Comparison of ENCODE assay signal across 1 cellular context in genomic region chr2:119590873-119591272, GRCh38.
TF ChIP-seq lines count a peak whose summit lies in the region.

No MANE protein-coding gene starts in this region.

TF ChIP-seq in K562, 482 proteins besides CTCF, POLR2A, EP300 and RAD21 (continued from another document):
- TF ChIP-seq, protein P1, sequence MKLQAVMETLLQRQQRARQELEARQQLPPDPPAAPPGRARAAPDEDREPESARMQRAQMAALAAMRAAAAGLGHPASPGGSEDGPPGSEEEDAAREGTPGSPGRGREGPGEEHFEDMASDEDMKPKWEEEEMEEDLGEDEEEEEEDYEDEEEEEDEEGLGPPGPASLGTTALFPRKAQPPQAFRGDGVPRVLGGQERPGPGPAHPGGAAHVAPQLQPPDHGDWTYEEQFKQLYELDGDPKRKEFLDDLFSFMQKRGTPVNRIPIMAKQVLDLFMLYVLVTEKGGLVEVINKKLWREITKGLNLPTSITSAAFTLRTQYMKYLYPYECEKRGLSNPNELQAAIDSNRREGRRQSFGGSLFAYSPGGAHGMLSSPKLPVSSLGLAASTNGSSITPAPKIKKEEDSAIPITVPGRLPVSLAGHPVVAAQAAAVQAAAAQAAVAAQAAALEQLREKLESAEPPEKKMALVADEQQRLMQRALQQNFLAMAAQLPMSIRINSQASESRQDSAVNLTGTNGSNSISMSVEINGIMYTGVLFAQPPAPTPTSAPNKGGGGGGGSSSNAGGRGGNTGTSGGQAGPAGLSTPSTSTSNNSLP (IDR thresholded peaks at IDR 0.05; ENCODE audit: borderline replicate concordance, low read depth, low read length), result 0 out of 2 replicates have a peak, but pooled peaks have one; percentile 25
- TF ChIP-seq, protein P2, sequence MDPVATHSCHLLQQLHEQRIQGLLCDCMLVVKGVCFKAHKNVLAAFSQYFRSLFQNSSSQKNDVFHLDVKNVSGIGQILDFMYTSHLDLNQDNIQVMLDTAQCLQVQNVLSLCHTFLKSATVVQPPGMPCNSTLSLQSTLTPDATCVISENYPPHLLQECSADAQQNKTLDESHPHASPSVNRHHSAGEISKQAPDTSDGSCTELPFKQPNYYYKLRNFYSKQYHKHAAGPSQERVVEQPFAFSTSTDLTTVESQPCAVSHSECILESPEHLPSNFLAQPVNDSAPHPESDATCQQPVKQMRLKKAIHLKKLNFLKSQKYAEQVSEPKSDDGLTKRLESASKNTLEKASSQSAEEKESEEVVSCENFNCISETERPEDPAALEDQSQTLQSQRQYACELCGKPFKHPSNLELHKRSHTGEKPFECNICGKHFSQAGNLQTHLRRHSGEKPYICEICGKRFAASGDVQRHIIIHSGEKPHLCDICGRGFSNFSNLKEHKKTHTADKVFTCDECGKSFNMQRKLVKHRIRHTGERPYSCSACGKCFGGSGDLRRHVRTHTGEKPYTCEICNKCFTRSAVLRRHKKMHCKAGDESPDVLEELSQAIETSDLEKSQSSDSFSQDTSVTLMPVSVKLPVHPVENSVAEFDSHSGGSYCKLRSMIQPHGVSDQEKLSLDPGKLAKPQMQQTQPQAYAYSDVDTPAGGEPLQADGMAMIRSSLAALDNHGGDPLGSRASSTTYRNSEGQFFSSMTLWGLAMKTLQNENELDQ (CRISPR knock-in tag; IDR thresholded peaks at IDR 0.05; ENCODE audit: borderline replicate concordance), result no peak
- TF ChIP-seq, protein P3, sequence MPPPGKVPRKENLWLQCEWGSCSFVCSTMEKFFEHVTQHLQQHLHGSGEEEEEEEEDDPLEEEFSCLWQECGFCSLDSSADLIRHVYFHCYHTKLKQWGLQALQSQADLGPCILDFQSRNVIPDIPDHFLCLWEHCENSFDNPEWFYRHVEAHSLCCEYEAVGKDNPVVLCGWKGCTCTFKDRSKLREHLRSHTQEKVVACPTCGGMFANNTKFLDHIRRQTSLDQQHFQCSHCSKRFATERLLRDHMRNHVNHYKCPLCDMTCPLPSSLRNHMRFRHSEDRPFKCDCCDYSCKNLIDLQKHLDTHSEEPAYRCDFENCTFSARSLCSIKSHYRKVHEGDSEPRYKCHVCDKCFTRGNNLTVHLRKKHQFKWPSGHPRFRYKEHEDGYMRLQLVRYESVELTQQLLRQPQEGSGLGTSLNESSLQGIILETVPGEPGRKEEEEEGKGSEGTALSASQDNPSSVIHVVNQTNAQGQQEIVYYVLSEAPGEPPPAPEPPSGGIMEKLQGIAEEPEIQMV (tag; conservative IDR thresholded peaks at IDR 0.05; ENCODE audit: low read depth), result no peak
- TF ChIP-seq ZBTB11 (CRISPR knock-in tag; IDR thresholded peaks at IDR 0.05) (0 out of 6 replicates have a peak, but pooled peaks of 1 of the 3 experiments have one; percentile 27), TRIM28 (IDR thresholded peaks at IDR 0.05) (no peak), MAFF (IDR thresholded peaks at IDR 0.05; ENCODE audit: low read length) (peak; percentile 13; the same call in 1 of the 2 replicates), ZNF57 (CRISPR knock-in tag; IDR thresholded peaks at IDR 0.05) (no peak), STAT5A (IDR thresholded peaks at IDR 0.05; ENCODE audit: borderline replicate concordance, low read length) (peak; percentile 48), CBFA2T2 (conservative IDR thresholded peaks at IDR 0.05) (peak; percentile 56), TAL1 (IDR thresholded peaks at IDR 0.05) (peak; percentile 60; the same call in 1 of the 2 replicates), TCF3 (CRISPR knock-in tag; IDR thresholded peaks at IDR 0.05) (peak; percentile 43), NR2C2 (CRISPR knock-in tag; IDR thresholded peaks at IDR 0.05) (no peak), NR2C2 (tag; IDR thresholded peaks at IDR 0.05) (peak; percentile 88), NCOR1 (IDR thresholded peaks at IDR 0.05) (peak; percentile 56; the same call in 1 of the 2 replicates), NR2C1 (IDR thresholded peaks at IDR 0.05) (peak; percentile 53), NR2C1 (tag; IDR thresholded peaks at IDR 0.05) (peak; percentile 91)
